Comparison of ENCODE assay signal across 8 cellular contexts in the genomic region with DNA sequence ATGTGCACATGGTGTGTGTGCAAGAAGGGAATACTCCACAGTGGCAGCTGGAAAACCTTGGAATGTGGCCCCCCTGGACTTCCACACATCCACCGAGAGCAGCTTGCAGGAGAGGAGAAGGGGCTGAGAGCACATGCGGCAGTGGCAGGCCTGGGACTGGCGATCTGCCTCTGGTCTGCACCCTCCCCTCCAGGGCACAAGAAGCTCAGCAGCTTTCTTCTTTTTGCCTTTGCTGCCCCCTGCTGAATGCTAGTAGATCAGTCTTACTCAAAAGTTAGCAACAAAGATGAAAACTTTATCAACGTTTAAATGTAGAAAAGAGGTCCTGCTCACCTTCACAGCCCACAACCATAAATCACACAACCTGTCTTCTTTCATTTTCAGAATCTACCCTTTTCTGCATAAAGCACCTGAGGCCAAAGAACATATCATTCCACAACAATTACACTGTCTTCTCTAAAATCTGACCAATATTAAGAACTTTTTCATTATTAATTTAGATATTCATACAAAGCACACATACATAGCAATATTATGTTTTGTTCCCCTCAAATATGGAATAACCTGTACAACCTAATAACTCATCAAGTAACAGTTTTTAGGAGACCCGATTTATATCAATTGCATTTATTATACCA. TPM values are rescaled to one million over a fixed set of nuclear protein-coding genes. Genes with fewer than 3 reads are reported as not detected.
DNase-seq lines count a peak whose midpoint lies in the region; ATAC-seq and TF ChIP-seq lines count a peak whose summit lies in the region.

No MANE protein-coding gene starts in this region.

- peaks cover 0 to 49% (median 0%) of the 10 kb centered on the region in 3 donors for H3K36me3 ChIP-seq in Peyer's patch

- no peaks in the 10 kb centered on the region for H3K4me1 ChIP-seq in Peyer's patch

- no peaks in the 10 kb centered on the region for H3K27me3 ChIP-seq in Peyer's patch

- peak overlapping the region in 3 of 5 experiments; percentile 6 to 49 (median 28) for H3K27ac Mint-ChIP-seq in brain
- no peak overlapping the region for H3K27ac Mint-ChIP-seq in stimulated activated naive B cell treated with anti-CD40 and anti-IgM and Interleukin-4, amounts not matched to agents 10 μg/mL and 1 μg/mL and 100 μg/mL, for 72 hours

- H3K36me3 Mint-ChIP-seq in brain = peaks cover 58% of the 10 kb centered on the region
- H3K36me3 Mint-ChIP-seq in stimulated activated naive B cell treated with anti-CD40 and anti-IgM and Interleukin-4, amounts not matched to agents 10 μg/mL and 1 μg/mL and 100 μg/mL, for 72 hours = peaks cover 57 to 59% of the 10 kb centered on the region in 2 donors

- TF ChIP-seq CTCF in brain (conservative IDR thresholded peaks at IDR 0.05) (peak; percentile 72 to 78), Peyer's patch (IDR thresholded peaks at IDR 0.05) (peak in 3 of 6 experiments; percentile 18 to 23 (median 19))

- CTCF ChIA-PET in HEK293T (lab: Yijun Ruan, JAX) = interaction anchor here (0.6 to 2.1 kb wide), 11 partner anchors 11 to 195 kb away, joined by 3 to 9 read pairs (median 4); partner anchors contain the start of gene GPR45

- H3K4me3 Mint-ChIP-seq in brain = no peak overlapping the region
- H3K4me3 Mint-ChIP-seq in stimulated activated naive B cell treated with anti-CD40 and anti-IgM and Interleukin-4, amounts not matched to agents 10 μg/mL and 1 μg/mL and 100 μg/mL, for 72 hours = no peak overlapping the region

- peak; percentile 74 to 80 for ATAC-seq in stimulated activated naive B cell treated with anti-CD40 and anti-IgM and Interleukin-4, amounts not matched to agents 10 μg/mL and 1 μg/mL and 100 μg/mL, for 72 hours (replicated peaks)

- DNase-seq in ELR (ENCODE audit: low read depth) = peak; percentile 75
- DNase-seq in HEK293T (ENCODE audit: extremely low spot score) = peak; percentile 81
- peak; percentile 2 to 38 for DNase-seq in NOMO-1 (lab: John Stamatoyannopoulos, UW; ENCODE audit: unreplicated experiment in 2 of 2)
- DNase-seq in iPS-NIHi7 (ENCODE audit: extremely low spot score) = peak; percentile 88
- DNase-seq in stimulated activated naive B cell treated with anti-CD40 and anti-IgM and Interleukin-4, amounts not matched to agents 10 μg/mL and 1 μg/mL and 100 μg/mL, for 72 hours = peak; percentile 17
- DNase-seq in cerebellar nuclear complex (lab: John Stamatoyannopoulos, UW) = no peak
- DNase-seq in Peyer's patch = no peak

- POLR2A ChIA-PET in HEK293T (lab: Yijun Ruan, JAX) = no interaction called here

- no peaks in the 10 kb centered on the region for H3K9me3 ChIP-seq in Peyer's patch

- peaks cover 17% of the 10 kb centered on the region for H3K4me1 Mint-ChIP-seq in brain
- peaks cover 0 to 2% of the 10 kb centered on the region in 2 donors for H3K4me1 Mint-ChIP-seq in stimulated activated naive B cell treated with anti-CD40 and anti-IgM and Interleukin-4, amounts not matched to agents 10 μg/mL and 1 μg/mL and 100 μg/mL, for 72 hours

- TF ChIP-seq POLR2A in Peyer's patch (IDR thresholded peaks at IDR 0.05) = no peak

- no peaks in the 10 kb centered on the region for H3K27me3 Mint-ChIP-seq in brain
- H3K27me3 Mint-ChIP-seq in stimulated activated naive B cell treated with anti-CD40 and anti-IgM and Interleukin-4, amounts not matched to agents 10 μg/mL and 1 μg/mL and 100 μg/mL, for 72 hours = no peaks in the 10 kb centered on the region

- H3K27ac ChIP-seq in Peyer's patch = no peak overlapping the region

- no peak overlapping the region for H3K4me3 ChIP-seq in Peyer's patch

- no peaks in the 10 kb centered on the region for H3K9me3 Mint-ChIP-seq in brain
- no peaks in the 10 kb centered on the region for H3K9me3 Mint-ChIP-seq in stimulated activated naive B cell treated with anti-CD40 and anti-IgM and Interleukin-4, amounts not matched to agents 10 μg/mL and 1 μg/mL and 100 μg/mL, for 72 hours

TF ChIP-seq in HEK293T, 16 proteins besides CTCF, POLR2A, EP300 and RAD21:
- peak; percentile 30 for TF ChIP-seq PKNOX1 (IDR thresholded peaks at IDR 0.05)
- no peak for TF ChIP-seq SUZ12 (IDR thresholded peaks at IDR 0.05)
- no peak for TF ChIP-seq NFRKB (IDR thresholded peaks at IDR 0.05)
- no peak for TF ChIP-seq HDGF (IDR thresholded peaks at IDR 0.05; ENCODE audit: borderline replicate concordance)
- TF ChIP-seq FOXA1 (IDR thresholded peaks at IDR 0.05) = no peak
- no peak for TF ChIP-seq ELF4 (IDR thresholded peaks at IDR 0.05)

RNA-seq across cellular contexts. Expression of gene TGFBRAP1, which starts 34.6 kb away (rescaled TPM):
- 11.7 TPM for polyA plus RNA-seq in brain (ENCODE audit: insufficient read depth, low read depth, low replicate concordance)
- 10 to 100 TPM; 17.7 to 29.0 (median 26.2) TPM for total RNA-seq in Peyer's patch

RNA-seq across cellular contexts. Expression of gene C2orf49, which starts 42.4 kb away (rescaled TPM):
- polyA plus RNA-seq in brain (ENCODE audit: insufficient read depth, low read depth, low replicate concordance) = 12.0 TPM
- 10 to 100 TPM in 3 of 4 donors, 1 to 10 TPM in 1; 6.8 to 83.3 (median 18.0) TPM for total RNA-seq in Peyer's patch

RNA-seq across cellular contexts. Expression of gene GPR45, which starts 53.4 kb away (rescaled TPM):
- 0.34 TPM for polyA plus RNA-seq in brain (ENCODE audit: insufficient read depth, low read depth, low replicate concordance)
- not detected for total RNA-seq in Peyer's patch

Comparison
In these comparisons a context has a peak if more than half of its experiments do, and no peak if none do; other contexts are left out.
1. DNase-seq: peak in ELR (single experiment), HEK293T (single experiment), NOMO-1 (2 of 2), iPS-NIHi7 (single experiment) and stimulated activated naive B cell treated with anti-CD40 and anti-IgM and Interleukin-4, amounts not matched to agents 10 μg/mL and 1 μg/mL and 100 μg/mL, for 72 hours (single experiment); none in cerebellar nuclear complex (0 of 2) and Peyer's patch (0 of 3).